Comparison of ENCODE assay signal across 9 cellular contexts in genomic region chr14:98984719-98985041, GRCh38.
DNase-seq lines count a peak whose midpoint lies in the region; ATAC-seq and TF ChIP-seq lines count a peak whose summit lies in the region.
"Had no signal": no experiment of that assay in that cellular context is flagged by ENCODE, and none has a peak within 500 bp of the region (broad histone marks: within the 10 kb centered on the region; RNA-seq: fewer than 3 reads in every experiment).

No MANE protein-coding gene starts in this region.

- DNase-seq in activated CD8-positive, alpha-beta memory T cell treated with anti-CD3 and anti-CD28 coated beads, Interleukin-2, amount 50 U/mL, for 1 hour (ENCODE audit: extremely low read depth), result peak; percentile 31
- peak; percentile 54 to 66 (median 56) for DNase-seq in effector memory CD8-positive, alpha-beta T cell
- peak; percentile 45 for DNase-seq in stimulated activated CD8-positive, alpha-beta memory T cell treated with anti-CD3 and anti-CD28 coated beads, Interleukin-12 subunit alpha, Interleukin-12 subunit beta, amount 100 ng/mL, for 1 hour (ENCODE audit: low read depth)
- DNase-seq in G401 (ENCODE audit: low spot score) (no peak), left ventricle myocardium superior (no peak), COLO829 (ENCODE audit: low spot score) (no peak)
- DNase-seq: IMR-90 had no signal

- H3K4me1 ChIP-seq in Loucy (ENCODE audit: insufficient read depth, low read length, poor library complexity, severe bottlenecking), result peaks cover 27% of the 10 kb centered on the region

- peak overlapping the region; percentile 49 for H3K4me3 ChIP-seq in Loucy (ENCODE audit: low read length, poor library complexity, severe bottlenecking)

- H3K36me3 ChIP-seq in Loucy (ENCODE audit: insufficient read depth, low read length), result no peaks in the 10 kb centered on the region

- ATAC-seq in effector memory CD8-positive, alpha-beta T cell (replicated peaks), result peak; percentile 96
- ATAC-seq in left ventricle myocardium superior (no peak), GM21786 (IDR thresholded peaks at IDR 0.05; ENCODE audit: unreplicated experiment) (no peak)

- H3K27me3 Mint-ChIP-seq in effector memory CD8-positive, alpha-beta T cell, result no peaks in the 10 kb centered on the region

- no peaks in the 10 kb centered on the region for H3K27me3 ChIP-seq in Loucy (ENCODE audit: insufficient read depth, low read length, poor library complexity, severe bottlenecking)

- peak overlapping the region; percentile 92 for H3K27ac Mint-ChIP-seq in effector memory CD8-positive, alpha-beta T cell

- H3K36me3 Mint-ChIP-seq in effector memory CD8-positive, alpha-beta T cell (ENCODE audit: insufficient read depth), result no peaks in the 10 kb centered on the region

- H3K9me3 Mint-ChIP-seq in effector memory CD8-positive, alpha-beta T cell, result no peaks in the 10 kb centered on the region

- peak overlapping the region; percentile 72 to 82 for H3K4me3 Mint-ChIP-seq in effector memory CD8-positive, alpha-beta T cell

- H3K9ac ChIP-seq in Loucy (ENCODE audit: low read depth, low read length, poor library complexity, severe bottlenecking), result no peak overlapping the region

- in situ Hi-C loops in G401 (cut with HindIII; ENCODE audit: low sequenced_read_pairs), result no loop called here

- TF ChIP-seq CTCF in Loucy (conservative IDR thresholded peaks at IDR 0.05; ENCODE audit: low read length), result no peak

- intact Hi-C loops in left ventricle myocardium superior (cut with micrococcal nuclease), result no loop called here

- H4K20me1 ChIP-seq in Loucy (ENCODE audit: insufficient read depth, low read length, poor library complexity, severe bottlenecking), result no peaks in the 10 kb centered on the region

- no peaks in the 10 kb centered on the region for H3F3A ChIP-seq in Loucy (ENCODE audit: low read depth)

- H3K9me3 ChIP-seq in Loucy (ENCODE audit: insufficient read depth, low read depth, low read length), result no peaks in the 10 kb centered on the region

- H3K4me1 Mint-ChIP-seq in effector memory CD8-positive, alpha-beta T cell (ENCODE audit: low read depth in 2 of 2), result peaks cover 30 to 32% of the 10 kb centered on the region in 2 donors

- no peak overlapping the region for H2AFZ ChIP-seq in Loucy (ENCODE audit: low read length)

- H3K9me2 ChIP-seq in Loucy (replicated peaks; ENCODE audit: low read depth, low read length), result no peaks in the 10 kb centered on the region

- H3K79me2 ChIP-seq in Loucy (ENCODE audit: insufficient read depth, low read length), result no peaks in the 10 kb centered on the region

- H3K4me2 ChIP-seq in Loucy (ENCODE audit: low read depth, low read length, poor library complexity, severe bottlenecking), result peak overlapping the region; percentile 58

Comparison
In these comparisons a context has a peak if more than half of its experiments do, and no peak if none do; other contexts are left out.
1. DNase-seq: peak in activated CD8-positive, alpha-beta memory T cell treated with anti-CD3 and anti-CD28 coated beads, Interleukin-2, amount 50 U/mL, for 1 hour (single experiment), effector memory CD8-positive, alpha-beta T cell (3 of 3) and stimulated activated CD8-positive, alpha-beta memory T cell treated with anti-CD3 and anti-CD28 coated beads, Interleukin-12 subunit alpha, Interleukin-12 subunit beta, amount 100 ng/mL, for 1 hour (single experiment); none in G401 (single experiment), left ventricle myocardium superior (single experiment) and COLO829 (single experiment).